Comparison of ENCODE assay signal across 9 cellular contexts in the genomic region with DNA sequence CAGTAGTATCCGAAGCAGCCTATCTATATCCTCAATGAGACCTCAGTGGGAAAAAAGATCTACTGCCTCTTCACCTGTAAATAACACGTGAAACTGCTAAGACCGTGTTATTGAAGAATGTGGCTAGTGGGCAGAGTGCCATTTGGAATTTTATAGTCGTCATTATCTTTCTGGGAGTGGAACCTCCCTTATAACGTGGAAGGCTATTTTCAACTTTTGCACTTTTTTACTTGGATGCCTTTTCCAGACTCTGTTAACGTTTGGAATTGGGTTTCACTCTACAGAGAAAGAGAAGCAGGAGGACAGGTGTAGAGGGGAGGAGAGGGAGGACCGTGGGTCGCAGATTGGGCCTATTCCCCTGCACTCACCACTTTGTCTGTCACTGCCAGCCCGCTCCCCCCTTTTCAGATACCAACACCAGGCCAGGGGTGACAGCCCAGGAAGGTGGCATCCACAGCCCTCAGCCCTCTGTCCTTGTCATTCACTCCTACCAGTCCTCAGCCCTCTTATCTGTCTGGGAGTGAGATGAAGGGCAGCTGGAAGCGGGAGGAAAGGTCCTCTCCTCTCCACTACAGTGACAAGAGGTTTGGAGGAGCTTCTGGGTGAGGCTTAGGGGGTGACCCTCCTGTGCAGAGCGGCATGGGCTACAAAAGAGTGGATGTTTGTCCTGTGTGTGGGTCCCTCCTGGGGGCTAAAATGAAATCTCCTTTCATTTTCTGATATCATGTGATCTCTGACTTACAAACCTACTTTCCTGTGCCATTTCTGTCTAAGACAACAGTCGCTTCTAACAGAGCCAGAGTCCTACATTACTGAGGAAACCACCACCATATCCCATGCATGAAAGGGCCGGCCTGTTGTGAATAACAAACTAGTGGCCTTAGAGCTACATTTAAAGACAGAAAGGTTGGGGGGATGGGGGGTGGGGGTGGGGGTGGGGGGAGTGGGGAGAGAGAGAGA. TPM values are rescaled to one million over a fixed set of nuclear protein-coding genes. Genes with fewer than 3 reads are reported as not detected.
A peak's percentile ranks its signal among the peaks of the same experiment; 100 is the strongest.
DNase-seq lines count a peak whose midpoint lies in the region; ATAC-seq and TF ChIP-seq lines count a peak whose summit lies in the region.
"Had no signal": no experiment of that assay in that cellular context is flagged by ENCODE, and none has a peak within 500 bp of the region (broad histone marks: within the 10 kb centered on the region; RNA-seq: fewer than 3 reads in every experiment).

No MANE protein-coding gene starts in this region.

- peak overlapping the region; percentile 42 for H3K27ac Mint-ChIP-seq in CD8-positive, alpha-beta T cell
- H3K27ac Mint-ChIP-seq in activated B cell treated with CpG ODN at 0.5 μM for 24 hours (peak overlapping the region; percentile 86), nephron progenitor cell (no peak overlapping the region)

- CTCF ChIA-PET in CD8-positive, alpha-beta T cell (lab: Charles Lee): interaction anchor here (0.9 to 6.5 kb wide), 4 partner anchors 8 to 114 kb away, joined by 3 to 66 read pairs (median 4); no protein-coding TSS in a partner anchor
- CTCF ChIA-PET in activated B cell treated with CpG ODN at 0.5 μM for 24 hours (lab: Charles Lee): interaction anchor here (0.8 to 14.3 kb wide), 16 partner anchors 8 to 702 kb away, joined by 3 to 186 read pairs (median 3); a partner anchor contains a TSS

- peak overlapping the region; percentile 57 to 62 for H3K9ac ChIP-seq in mucosa of rectum (ENCODE audit: low read depth in 1 of 2, low read length in 2 of 2)

- peak overlapping the region; percentile 6 for H3K4me3 ChIP-seq in CD8-positive, alpha-beta T cell (ENCODE audit: low read depth, low read length)
- H3K4me3 ChIP-seq in mucosa of rectum (ENCODE audit: low read length in 2 of 2): peak overlapping the region; percentile 33 to 69

- POLR2A ChIA-PET in CD8-positive, alpha-beta T cell (lab: Charles Lee): interaction anchor here (1.0 to 1.4 kb wide), 3 partner anchors 17 to 23 kb away, joined by 3 to 5 read pairs (median 4); no protein-coding TSS in a partner anchor
- POLR2A ChIA-PET in activated B cell treated with CpG ODN at 0.5 μM for 24 hours (lab: Charles Lee): interaction anchor here (0.6 to 4.0 kb wide), 26 partner anchors 8 to 510 kb away, joined by 3 to 80 read pairs (median 6); a partner anchor contains a TSS

- no peak for TF ChIP-seq CTCF in CD8-positive, alpha-beta T cell (IDR thresholded peaks at IDR 0.05)
- TF ChIP-seq CTCF in activated B cell treated with CpG ODN at 0.5 μM for 24 hours (IDR thresholded peaks at IDR 0.05): no peak
- no peak for TF ChIP-seq CTCF in nephron progenitor cell (IDR thresholded peaks at IDR 0.05)

- intact Hi-C loops in CD8-positive, alpha-beta T cell (cut with DNase I, micrococcal nuclease): loop anchor here in 1 of 2 experiments (2.0 to 5.0 kb wide), 2 partner anchors 45 to 115 kb away; a partner anchor contains a TSS
- intact Hi-C loops in activated B cell treated with CpG ODN at 0.5 μM for 24 hours (cut with micrococcal nuclease): loop anchor here (1.0 to 5.0 kb wide), 3 partner anchors 15 to 445 kb away; no protein-coding TSS in a partner anchor

- peak overlapping the region; percentile 32 for H3K4me3 Mint-ChIP-seq in CD8-positive, alpha-beta T cell
- H3K4me3 Mint-ChIP-seq in activated B cell treated with CpG ODN at 0.5 μM for 24 hours (peak overlapping the region; percentile 80), nephron progenitor cell (no peak overlapping the region)

- H3K27me3 ChIP-seq in CD8-positive, alpha-beta T cell (ENCODE audit: insufficient read depth, low read length): no peaks in the 10 kb centered on the region
- H3K27me3 ChIP-seq in mucosa of rectum (ENCODE audit: control insufficient read depth in 2 of 2, insufficient read depth in 2 of 2, low read length in 2 of 2): no peaks in the 10 kb centered on the region

- ATAC-seq in CD8-positive, alpha-beta T cell: no peak
- ATAC-seq in GM21390 (IDR thresholded peaks at IDR 0.05; ENCODE audit: unreplicated experiment) (peak; percentile 45), activated B cell treated with CpG ODN at 0.5 μM for 24 hours (ENCODE audit: low read depth) (peak; percentile 9), GM19395 (IDR thresholded peaks at IDR 0.05; ENCODE audit: unreplicated experiment) (no peak), HG03378 (IDR thresholded peaks at IDR 0.05; ENCODE audit: unreplicated experiment) (no peak)

- peaks cover 9% of the 10 kb centered on the region for H3K36me3 Mint-ChIP-seq in CD8-positive, alpha-beta T cell
- H3K36me3 Mint-ChIP-seq in activated B cell treated with CpG ODN at 0.5 μM for 24 hours (ENCODE audit: low read depth): peaks cover 20% of the 10 kb centered on the region
- peaks cover 12% of the 10 kb centered on the region for H3K36me3 Mint-ChIP-seq in nephron progenitor cell (ENCODE audit: low read depth)

- H3K27me3 Mint-ChIP-seq in CD8-positive, alpha-beta T cell (ENCODE audit: low read depth): no peaks in the 10 kb centered on the region
- H3K27me3 Mint-ChIP-seq in activated B cell treated with CpG ODN at 0.5 μM for 24 hours (no peaks in the 10 kb centered on the region), nephron progenitor cell (ENCODE audit: low read depth, poor library complexity) (peaks cover 5% of the 10 kb centered on the region)

- no peaks in the 10 kb centered on the region for H3K9me3 ChIP-seq in CD8-positive, alpha-beta T cell (ENCODE audit: low read length)
- H3K9me3 ChIP-seq in mucosa of rectum (ENCODE audit: control insufficient read depth in 2 of 2, low read length in 2 of 2): no peaks in the 10 kb centered on the region

- no peaks in the 10 kb centered on the region for H3K9me3 Mint-ChIP-seq in CD8-positive, alpha-beta T cell
- H3K9me3 Mint-ChIP-seq in activated B cell treated with CpG ODN at 0.5 μM for 24 hours (no peaks in the 10 kb centered on the region), nephron progenitor cell (no peaks in the 10 kb centered on the region)

- no peak overlapping the region for H3K27ac ChIP-seq in CD8-positive, alpha-beta T cell (ENCODE audit: low read depth, low read length)
- peak overlapping the region; percentile 86 to 90 for H3K27ac ChIP-seq in mucosa of rectum (ENCODE audit: low read depth in 2 of 2, low read length in 2 of 2)

- H3K36me3 ChIP-seq in CD8-positive, alpha-beta T cell (ENCODE audit: insufficient read depth, low read length): no peaks in the 10 kb centered on the region
- no peaks in the 10 kb centered on the region for H3K36me3 ChIP-seq in mucosa of rectum (ENCODE audit: control insufficient read depth in 2 of 2, insufficient read depth in 2 of 2, low read length in 2 of 2)

- peaks cover 26% of the 10 kb centered on the region for H3K4me1 Mint-ChIP-seq in CD8-positive, alpha-beta T cell (ENCODE audit: low read depth)
- peaks cover 58% of the 10 kb centered on the region for H3K4me1 Mint-ChIP-seq in activated B cell treated with CpG ODN at 0.5 μM for 24 hours
- no peaks in the 10 kb centered on the region for H3K4me1 Mint-ChIP-seq in nephron progenitor cell

- no peak for DNase-seq in CD8-positive, alpha-beta T cell
- DNase-seq in activated B cell treated with CpG ODN at 0.5 μM for 24 hours (no peak), AML-193 (lab: John Stamatoyannopoulos, UW) (no peak), nephron progenitor cell (no peak)
- DNase-seq: cerebellar nuclear complex had no signal

- H3K4me1 ChIP-seq in CD8-positive, alpha-beta T cell (ENCODE audit: insufficient read depth, low read length): peaks cover 22% of the 10 kb centered on the region
- peaks cover 22 to 29% of the 10 kb centered on the region in 2 donors for H3K4me1 ChIP-seq in mucosa of rectum (ENCODE audit: control insufficient read depth in 2 of 2, insufficient read depth in 2 of 2, low read length in 2 of 2)

RNA-seq across cellular contexts. Expression of a gene that starts 23.9 kb away (rescaled TPM):
- 10 to 100 TPM; 19.9 to 20.5 TPM for total RNA-seq in CD8-positive, alpha-beta T cell
- total RNA-seq in activated B cell treated with CpG ODN at 0.5 μM for 24 hours: 16.6 and 17.9 TPM in 2 replicates

RNA-seq across cellular contexts. Expression of a gene that starts 43.1 kb away (rescaled TPM):
- 1 to 10 TPM; 3.1 to 4.2 TPM for total RNA-seq in CD8-positive, alpha-beta T cell
- 32.1 and 35.4 TPM in 2 replicates for total RNA-seq in activated B cell treated with CpG ODN at 0.5 μM for 24 hours

Comparison
In these comparisons a context has a peak if more than half of its experiments do, and no peak if none do; other contexts are left out.
1. ATAC-seq: peak in GM21390 (single experiment) and activated B cell treated with CpG ODN at 0.5 μM for 24 hours (single experiment); none in CD8-positive, alpha-beta T cell (single experiment), GM19395 (single experiment) and HG03378 (single experiment).